ENCODE assay signal across 30 cellular contexts in genomic region chr2:70420740-70421139, GRCh38.
"Had no signal": no experiment of that assay in that cellular context is flagged by ENCODE, and none has a peak within 500 bp of the region (broad histone marks: within the 10 kb centered on the region; RNA-seq: fewer than 3 reads in every experiment).

No MANE protein-coding gene starts in this region.

- H3K27ac ChIP-seq: esophagus muscularis mucosa, foreskin keratinocyte, gastroesophageal sphincter, heart left ventricle, hepatocyte, left lung, psoas muscle, skin epidermis, spleen, thoracic aorta, transverse colon, upper lobe of right lung, uterus had no signal

- H3K4me2 ChIP-seq: hepatocyte had no signal

- H3K9me3 ChIP-seq: esophagus muscularis mucosa, gastroesophageal sphincter, heart left ventricle, left lung, psoas muscle, spleen, thoracic aorta, transverse colon, upper lobe of right lung, uterus had no signal

- DNase-seq: central memory CD4-positive, alpha-beta T cell; effector CD8-positive, alpha-beta T cell; foreskin keratinocyte; heart left ventricle; left cardiac atrium; left lung; mammary epithelial cell; naive thymus-derived CD8-positive, alpha-beta T cell; nephron progenitor cell; nucleus accumbens; posterior cingulate gyrus; psoas muscle; right cardiac atrium; spleen; stimulated activated CD4-positive, alpha-beta T cell treated with anti-CD3 and anti-CD28 coated beads, Interleukin-4, amount 100 ng/mL, for 4 hours; stimulated activated naive CD8-positive, alpha-beta T cell treated with anti-CD3 and anti-CD28 coated beads, Interleukin-15, Interleukin-2, amounts not matched to agents 100 U/mL and 50 U/mL, for 24 hours; substantia nigra; transverse colon; upper lobe of right lung; uterus had no signal

- H3K4me1 ChIP-seq: esophagus muscularis mucosa, foreskin keratinocyte, gastroesophageal sphincter, heart left ventricle, left lung, psoas muscle, spleen, upper lobe of right lung, uterus had no signal

- H3K36me3 ChIP-seq: esophagus muscularis mucosa, gastroesophageal sphincter, heart left ventricle, left lung, spleen, thoracic aorta, transverse colon, upper lobe of right lung, uterus had no signal

- H3K4me1 Mint-ChIP-seq: naive thymus-derived CD8-positive, alpha-beta T cell; stimulated activated memory B cell treated with anti-CD40 and anti-IgM and Interleukin-4, amounts not matched to agents 10 μg/mL and 1 μg/mL and 100 μg/mL, for 72 hours had no signal

- H3K27ac Mint-ChIP-seq: dendritic cell treated with granulocyte-macrophage colony-stimulating factor and Interleukin-4, amounts not matched to agents 40 ng/mL and 50 ng/mL, for 4 days; nephron progenitor cell; stimulated activated memory B cell treated with anti-CD40 and anti-IgM and Interleukin-4, amounts not matched to agents 10 μg/mL and 1 μg/mL and 100 μg/mL, for 72 hours had no signal

- H3K36me3 Mint-ChIP-seq: naive thymus-derived CD8-positive, alpha-beta T cell; stimulated activated memory B cell treated with anti-CD40 and anti-IgM and Interleukin-4, amounts not matched to agents 10 μg/mL and 1 μg/mL and 100 μg/mL, for 72 hours had no signal

- H3K9me3 Mint-ChIP-seq: naive thymus-derived CD8-positive, alpha-beta T cell; nephron progenitor cell; stimulated activated memory B cell treated with anti-CD40 and anti-IgM and Interleukin-4, amounts not matched to agents 10 μg/mL and 1 μg/mL and 100 μg/mL, for 72 hours had no signal

- FAIRE-seq: colon, endometrium, islet of Langerhans had no signal

- ATAC-seq: foreskin keratinocyte; gastroesophageal sphincter; heart left ventricle; left cardiac atrium; left lung; naive thymus-derived CD8-positive, alpha-beta T cell; psoas muscle; right cardiac atrium; stimulated activated memory B cell treated with anti-CD40 and anti-IgM and Interleukin-4, amounts not matched to agents 10 μg/mL and 1 μg/mL and 100 μg/mL, for 72 hours; stimulated activated naive CD8-positive, alpha-beta T cell treated with anti-CD3 and anti-CD28 coated beads, Interleukin-15, Interleukin-2, amounts not matched to agents 100 U/mL and 50 U/mL, for 24 hours; upper lobe of right lung had no signal

- H3K27me3 ChIP-seq: esophagus muscularis mucosa, foreskin keratinocyte, hepatocyte, left lung, transverse colon, upper lobe of right lung, uterus had no signal

- H3K4me3 Mint-ChIP-seq: dendritic cell treated with granulocyte-macrophage colony-stimulating factor and Interleukin-4, amounts not matched to agents 40 ng/mL and 50 ng/mL, for 4 days; naive thymus-derived CD8-positive, alpha-beta T cell; nephron progenitor cell; stimulated activated memory B cell treated with anti-CD40 and anti-IgM and Interleukin-4, amounts not matched to agents 10 μg/mL and 1 μg/mL and 100 μg/mL, for 72 hours had no signal

- H2AFZ ChIP-seq: hepatocyte had no signal

- H3K79me2 ChIP-seq: hepatocyte had no signal

- H3K4me3 ChIP-seq: esophagus muscularis mucosa, gastroesophageal sphincter, heart left ventricle, hepatocyte, left lung, psoas muscle, skin epidermis, spleen, thoracic aorta, transverse colon, upper lobe of right lung, uterus had no signal
